9 cellular contexts compared by ENCODE assay signal in the genomic region with DNA sequence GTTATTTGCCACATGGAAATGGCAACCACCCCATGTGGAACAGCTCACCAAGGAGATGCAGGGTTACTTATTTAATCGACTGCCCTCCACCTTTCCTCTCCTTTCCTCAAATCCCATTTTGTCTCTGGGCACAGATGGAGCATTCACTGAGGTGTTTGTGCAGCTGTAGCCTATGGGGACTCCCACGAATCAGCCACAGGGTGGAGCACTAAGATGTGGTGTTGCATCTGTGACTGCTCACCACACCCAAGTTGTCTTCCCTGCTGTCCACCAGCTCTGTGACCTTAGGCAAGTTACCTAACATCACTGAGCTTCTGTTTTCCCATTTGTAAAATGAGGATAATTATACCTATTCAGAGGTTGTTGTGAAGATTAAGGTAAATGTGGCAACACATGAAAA.
DNase-seq lines count a peak whose midpoint lies in the region; ATAC-seq and TF ChIP-seq lines count a peak whose summit lies in the region.
"Had no signal": no experiment of that assay in that cellular context is flagged by ENCODE, and none has a peak within 500 bp of the region (broad histone marks: within the 10 kb centered on the region; RNA-seq: fewer than 3 reads in every experiment).

No MANE protein-coding gene starts in this region.

- H3K27me3 Mint-ChIP-seq in activated naive CD4-positive, alpha-beta T cell treated with anti-CD3 and anti-CD28 coated beads for 36 hours (ENCODE audit: low read depth): peaks cover 7% of the 10 kb centered on the region
- H3K27me3 Mint-ChIP-seq in stimulated activated memory B cell treated with anti-CD40 and anti-IgM and Interleukin-4, amounts not matched to agents 10 μg/mL and 1 μg/mL and 100 μg/mL, for 72 hours: peaks cover under 1% of the 10 kb centered on the region

- no peak overlapping the region for H3K4me3 Mint-ChIP-seq in activated naive CD4-positive, alpha-beta T cell treated with anti-CD3 and anti-CD28 coated beads for 36 hours
- H3K4me3 Mint-ChIP-seq in stimulated activated memory B cell treated with anti-CD40 and anti-IgM and Interleukin-4, amounts not matched to agents 10 μg/mL and 1 μg/mL and 100 μg/mL, for 72 hours: no peak overlapping the region

- H2BK5ac ChIP-seq in trophoblast cell (ENCODE audit: low read depth, low read length, poor library complexity): no peak overlapping the region

- H3K36me3 ChIP-seq in kidney epithelial cell (ENCODE audit: control insufficient read depth, insufficient read depth, low read length) (no peaks in the 10 kb centered on the region), trophoblast cell (ENCODE audit: control insufficient read depth in 1 of 2, insufficient read depth in 2 of 2, low read length in 2 of 2) (no peaks in the 10 kb centered on the region)

- no peak overlapping the region for H2BK12ac ChIP-seq in trophoblast cell (ENCODE audit: low read length)

- H3K27ac Mint-ChIP-seq in activated naive CD4-positive, alpha-beta T cell treated with anti-CD3 and anti-CD28 coated beads for 36 hours: no peak overlapping the region
- H3K27ac Mint-ChIP-seq in stimulated activated memory B cell treated with anti-CD40 and anti-IgM and Interleukin-4, amounts not matched to agents 10 μg/mL and 1 μg/mL and 100 μg/mL, for 72 hours: no peak overlapping the region

- H3K4me2 ChIP-seq in trophoblast cell (ENCODE audit: low read length): no peak overlapping the region

- peaks cover 18% of the 10 kb centered on the region for H3K9me3 Mint-ChIP-seq in activated naive CD4-positive, alpha-beta T cell treated with anti-CD3 and anti-CD28 coated beads for 36 hours
- peaks cover 19% of the 10 kb centered on the region for H3K9me3 Mint-ChIP-seq in stimulated activated memory B cell treated with anti-CD40 and anti-IgM and Interleukin-4, amounts not matched to agents 10 μg/mL and 1 μg/mL and 100 μg/mL, for 72 hours

- no peak overlapping the region for H3K23ac ChIP-seq in trophoblast cell (ENCODE audit: low read length)

- H3K27me3 ChIP-seq in kidney epithelial cell (ENCODE audit: control insufficient read depth, insufficient read depth, low read length) (no peaks in the 10 kb centered on the region), trophoblast cell (ENCODE audit: insufficient read depth, low read length) (no peaks in the 10 kb centered on the region)

- no peak overlapping the region for H4K8ac ChIP-seq in trophoblast cell (ENCODE audit: low read depth, low read length)

- no peak overlapping the region for H3K9ac ChIP-seq in trophoblast cell (ENCODE audit: low read length)

- H2AFZ ChIP-seq in trophoblast cell (ENCODE audit: insufficient read depth, low read length, poor library complexity): no peak overlapping the region

- no peak overlapping the region for H3K4me3 ChIP-seq in kidney epithelial cell (ENCODE audit: low read depth, low read length)
- H3K4me3 ChIP-seq in trophoblast cell (ENCODE audit: low read depth, low read length): no peak overlapping the region

- no peak overlapping the region for H3K14ac ChIP-seq in trophoblast cell (ENCODE audit: low read length)

- no peak overlapping the region for H4K91ac ChIP-seq in trophoblast cell (ENCODE audit: low read depth, low read length)

- H3K79me2 ChIP-seq in trophoblast cell (ENCODE audit: control insufficient read depth, insufficient read depth, low read length, poor library complexity): no peaks in the 10 kb centered on the region

- H3K4me1 Mint-ChIP-seq in activated naive CD4-positive, alpha-beta T cell treated with anti-CD3 and anti-CD28 coated beads for 36 hours (ENCODE audit: low read depth): no peaks in the 10 kb centered on the region
- H3K4me1 Mint-ChIP-seq in stimulated activated memory B cell treated with anti-CD40 and anti-IgM and Interleukin-4, amounts not matched to agents 10 μg/mL and 1 μg/mL and 100 μg/mL, for 72 hours: no peaks in the 10 kb centered on the region

- H3K27ac ChIP-seq in trophoblast cell (ENCODE audit: low read depth, low read length): no peak overlapping the region

- DNase-seq in NCI-H1417 (lab: John Stamatoyannopoulos, UW) (peak in 2 of 3 experiments; percentile 38 to 69), NCI-H1417 treated with DMSO at 0.1 percent for 48 hours (lab: John Stamatoyannopoulos, UW) (no peak), HK-2 (ENCODE audit: unreplicated experiment) (peak; percentile 7), kidney epithelial cell (ENCODE audit: low read depth) (no peak), trophoblast cell (no peak)
- peak; percentile 50 for DNase-seq in activated naive CD4-positive, alpha-beta T cell treated with anti-CD3 and anti-CD28 coated beads for 36 hours

- H3K4ac ChIP-seq in trophoblast cell (ENCODE audit: low read depth, low read length): no peak overlapping the region

- no peak overlapping the region for H2BK120ac ChIP-seq in trophoblast cell (ENCODE audit: insufficient read depth, low read length, poor library complexity)

- no peak overlapping the region for H2AK5ac ChIP-seq in trophoblast cell (ENCODE audit: low read length)

- no peak overlapping the region for H3K18ac ChIP-seq in trophoblast cell (ENCODE audit: low read length)

- H3K4me1 ChIP-seq in trophoblast cell (ENCODE audit: control insufficient read depth in 1 of 2, insufficient read depth in 2 of 2, low read length in 2 of 2): no peaks in the 10 kb centered on the region

- peaks cover 5% of the 10 kb centered on the region for H3K36me3 Mint-ChIP-seq in activated naive CD4-positive, alpha-beta T cell treated with anti-CD3 and anti-CD28 coated beads for 36 hours (ENCODE audit: low read depth)
- H3K36me3 Mint-ChIP-seq in stimulated activated memory B cell treated with anti-CD40 and anti-IgM and Interleukin-4, amounts not matched to agents 10 μg/mL and 1 μg/mL and 100 μg/mL, for 72 hours: peaks cover 4% of the 10 kb centered on the region

- no CpG with 5 or more reads among the region's 2 CpGs for WGBS in trophoblast cell (ENCODE audit: extremely low coverage, insufficient coverage, insufficient read length)

- ATAC-seq in GM19452 (IDR thresholded peaks at IDR 0.05; ENCODE audit: unreplicated experiment): no peak
- no peak for ATAC-seq in stimulated activated memory B cell treated with anti-CD40 and anti-IgM and Interleukin-4, amounts not matched to agents 10 μg/mL and 1 μg/mL and 100 μg/mL, for 72 hours
- ATAC-seq: Panc1 had no signal

- TF ChIP-seq CTCF in kidney epithelial cell (IDR thresholded peaks at IDR 0.05; ENCODE audit: insufficient read depth, low read length, poor library complexity, severe bottlenecking): peak; percentile 5

- peaks cover 3% of the 10 kb centered on the region for H3K9me3 ChIP-seq in trophoblast cell (ENCODE audit: insufficient read depth, low read depth, low read length)

- no peaks in the 10 kb centered on the region for H3K79me1 ChIP-seq in trophoblast cell (ENCODE audit: low read length)

- CTCF ChIA-PET in activated naive CD4-positive, alpha-beta T cell treated with anti-CD3 and anti-CD28 coated beads for 36 hours (lab: Charles Lee): interaction anchor here (0.6 to 1.0 kb wide), 5 partner anchors 16 to 252 kb away, joined by 3 to 4 read pairs (median 3); no protein-coding TSS in a partner anchor

- no peak overlapping the region for H4K12ac ChIP-seq in trophoblast cell (ENCODE audit: low read depth, low read length)

- intact Hi-C loops in activated naive CD4-positive, alpha-beta T cell treated with anti-CD3 and anti-CD28 coated beads for 36 hours (cut with micrococcal nuclease): loop anchor here (1.0 kb wide), 2 partner anchors 38 to 252 kb away; a partner anchor contains a TSS

Comparison
In these comparisons a context has a peak if more than half of its experiments do, and no peak if none do; other contexts are left out.
1. DNase-seq: peak in NCI-H1417 (2 of 3), HK-2 (single experiment) and activated naive CD4-positive, alpha-beta T cell treated with anti-CD3 and anti-CD28 coated beads for 36 hours (single experiment); none in NCI-H1417 treated with DMSO at 0.1 percent for 48 hours (single experiment), kidney epithelial cell (single experiment) and trophoblast cell (0 of 2).